ENCODE assay signal across 9 cellular contexts in genomic region chr15:50505656-50506055, GRCh38. TPM values are rescaled to one million over a fixed set of nuclear protein-coding genes. Genes with fewer than 3 reads are reported as not detected.
"Had no signal": no experiment of that assay in that cellular context is flagged by ENCODE, and none has a peak within 500 bp of the region (broad histone marks: within the 10 kb centered on the region; RNA-seq: fewer than 3 reads in every experiment).

No MANE protein-coding gene starts in this region.

RNA-seq across cellular contexts. Expression of gene USP50, which starts 40.8 kb away (rescaled TPM):
- total RNA-seq: activated CD4-positive, alpha-beta T cell treated with anti-CD3 and anti-CD28 coated beads, Interleukin-2, amount 10 ng/mL, durations not matched to agents 7 days and 5 days; activated CD8-positive, alpha-beta T cell treated with anti-CD3 and anti-CD28 coated beads, Interleukin-2, amount 10 ng/mL, durations not matched to agents 7 days and 5 days; activated T-helper 2 cell treated with anti-CD3 and anti-CD28 coated beads, Interferon-gamma antibody, Interleukin-2, Interleukin-4, amounts not matched to agents 10 μg/mL and 5 μg/mL and 100 μg/mL, durations not matched to agents 14 hours and 24 hours and 36 hours; ascending aorta; cardiac muscle cell; LHCN-M2; NCI-H460; PC-3 had no signal
- polyA plus RNA-seq: adipose tissue, cardiac muscle cell had no signal
